ENCODE assay signal across 2 cellular contexts in the genomic region with DNA sequence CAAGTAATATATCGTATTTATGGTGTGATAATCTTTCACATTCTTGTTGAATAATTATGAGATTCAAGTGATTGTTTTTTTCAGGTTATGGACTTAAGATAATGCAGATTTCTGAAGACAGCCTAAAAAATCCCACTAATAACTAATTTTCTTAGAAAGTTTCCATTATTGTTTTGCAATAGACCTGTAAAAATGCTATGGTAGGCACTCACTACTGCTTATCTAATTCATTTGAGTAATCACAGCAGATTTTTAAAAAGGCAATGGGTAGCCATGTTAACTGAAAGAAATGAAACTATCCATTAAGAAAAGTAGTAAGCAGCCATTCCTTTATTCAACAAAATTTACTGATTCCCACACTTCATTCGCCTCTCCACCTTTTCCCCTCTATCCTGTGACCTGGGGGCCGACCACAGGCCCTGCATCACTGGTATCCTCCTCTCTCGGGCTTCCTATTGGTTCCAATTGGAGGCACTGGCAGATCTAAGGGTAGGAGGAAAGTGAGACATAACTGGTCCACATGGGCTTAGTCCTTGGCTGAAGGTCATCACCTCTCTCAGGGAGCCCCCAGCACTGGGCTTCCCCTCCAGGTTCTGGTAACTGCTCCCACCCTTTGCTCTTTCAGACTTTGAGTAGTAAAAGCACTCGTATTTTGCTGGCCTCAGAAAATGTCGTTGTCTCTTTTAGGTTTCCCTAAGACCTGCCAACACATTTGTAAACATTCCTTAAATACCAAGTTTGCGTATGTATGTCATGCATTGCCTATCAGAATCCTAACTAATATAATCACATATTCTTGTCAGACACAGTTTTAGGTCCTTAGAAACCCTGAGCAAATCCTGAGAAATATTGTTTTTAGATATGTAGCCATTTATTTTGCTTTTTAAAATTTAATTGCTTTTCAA.
TF ChIP-seq lines count a peak whose summit lies in the region.

No MANE protein-coding gene starts in this region.

TF ChIP-seq in SK-N-SH treated with all-trans-retinoic acid at 6 μM for 48 hours, 23 proteins besides CTCF, POLR2A, EP300 and RAD21 (continued from another document):
- TF ChIP-seq, protein P1, sequence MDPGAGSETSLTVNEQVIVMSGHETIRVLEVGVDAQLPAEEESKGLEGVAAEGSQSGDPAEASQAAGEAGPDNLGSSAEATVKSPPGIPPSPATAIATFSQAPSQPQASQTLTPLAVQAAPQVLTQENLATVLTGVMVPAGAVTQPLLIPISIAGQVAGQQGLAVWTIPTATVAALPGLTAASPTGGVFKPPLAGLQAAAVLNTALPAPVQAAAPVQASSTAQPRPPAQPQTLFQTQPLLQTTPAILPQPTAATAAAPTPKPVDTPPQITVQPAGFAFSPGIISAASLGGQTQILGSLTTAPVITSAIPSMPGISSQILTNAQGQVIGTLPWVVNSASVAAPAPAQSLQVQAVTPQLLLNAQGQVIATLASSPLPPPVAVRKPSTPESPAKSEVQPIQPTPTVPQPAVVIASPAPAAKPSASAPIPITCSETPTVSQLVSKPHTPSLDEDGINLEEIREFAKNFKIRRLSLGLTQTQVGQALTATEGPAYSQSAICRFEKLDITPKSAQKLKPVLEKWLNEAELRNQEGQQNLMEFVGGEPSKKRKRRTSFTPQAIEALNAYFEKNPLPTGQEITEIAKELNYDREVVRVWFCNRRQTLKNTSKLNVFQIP (CRISPR knock-in tag; IDR thresholded peaks at IDR 0.05; ENCODE audit: borderline replicate concordance, low read depth) = no peak
- no peak for TF ChIP-seq OSR1 (CRISPR knock-in tag; IDR thresholded peaks at IDR 0.05)
- TF ChIP-seq ZFP30 (CRISPR knock-in tag; IDR thresholded peaks at IDR 0.05) = no peak
- TF ChIP-seq ZNF70 (CRISPR knock-in tag; IDR thresholded peaks at IDR 0.05) = no peak
- no peak for TF ChIP-seq RARB (CRISPR knock-in tag; IDR thresholded peaks at IDR 0.05)
- no peak for TF ChIP-seq GLIS3 (CRISPR knock-in tag; IDR thresholded peaks at IDR 0.05)
- TF ChIP-seq BACH2 (CRISPR knock-in tag; IDR thresholded peaks at IDR 0.05; ENCODE audit: borderline replicate concordance) = no peak
- TF ChIP-seq PATZ1 (CRISPR knock-in tag; IDR thresholded peaks at IDR 0.05; ENCODE audit: borderline replicate concordance) = no peak
- TF ChIP-seq CSDC2 (CRISPR knock-in tag; IDR thresholded peaks at IDR 0.05) = no peak
- no peak for TF ChIP-seq ISL1 (CRISPR knock-in tag; IDR thresholded peaks at IDR 0.05)
- TF ChIP-seq ZNF565 (CRISPR knock-in tag; conservative IDR thresholded peaks at IDR 0.05; ENCODE audit: low read depth) = no peak
- TF ChIP-seq TSHZ2 (CRISPR knock-in tag; IDR thresholded peaks at IDR 0.05) = no peak
- no peak for TF ChIP-seq ESRRG (CRISPR knock-in tag; IDR thresholded peaks at IDR 0.05)
- no peak for TF ChIP-seq ARNTL (CRISPR knock-in tag; IDR thresholded peaks at IDR 0.05; ENCODE audit: borderline replicate concordance, low read depth)
- TF ChIP-seq ZFP3 (CRISPR knock-in tag; IDR thresholded peaks at IDR 0.05) = no peak
- no peak for TF ChIP-seq SNAI2 (CRISPR knock-in tag; IDR thresholded peaks at IDR 0.05)
TF ChIP-seq in SK-N-SH treated with all-trans-retinoic acid at 6 μM for 48 hours: peak in this region for 0.

TF ChIP-seq in SK-N-SH, 30 proteins besides CTCF, POLR2A, EP300 and RAD21 (continued from another document):
- TF ChIP-seq, protein P2, sequence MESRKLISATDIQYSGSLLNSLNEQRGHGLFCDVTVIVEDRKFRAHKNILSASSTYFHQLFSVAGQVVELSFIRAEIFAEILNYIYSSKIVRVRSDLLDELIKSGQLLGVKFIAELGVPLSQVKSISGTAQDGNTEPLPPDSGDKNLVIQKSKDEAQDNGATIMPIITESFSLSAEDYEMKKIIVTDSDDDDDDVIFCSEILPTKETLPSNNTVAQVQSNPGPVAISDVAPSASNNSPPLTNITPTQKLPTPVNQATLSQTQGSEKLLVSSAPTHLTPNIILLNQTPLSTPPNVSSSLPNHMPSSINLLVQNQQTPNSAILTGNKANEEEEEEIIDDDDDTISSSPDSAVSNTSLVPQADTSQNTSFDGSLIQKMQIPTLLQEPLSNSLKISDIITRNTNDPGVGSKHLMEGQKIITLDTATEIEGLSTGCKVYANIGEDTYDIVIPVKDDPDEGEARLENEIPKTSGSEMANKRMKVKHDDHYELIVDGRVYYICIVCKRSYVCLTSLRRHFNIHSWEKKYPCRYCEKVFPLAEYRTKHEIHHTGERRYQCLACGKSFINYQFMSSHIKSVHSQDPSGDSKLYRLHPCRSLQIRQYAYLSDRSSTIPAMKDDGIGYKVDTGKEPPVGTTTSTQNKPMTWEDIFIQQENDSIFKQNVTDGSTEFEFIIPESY (IDR thresholded peaks at IDR 0.05; ENCODE audit: borderline replicate concordance, low read depth) = no peak
- TF ChIP-seq YY1 (IDR thresholded peaks at IDR 0.05; ENCODE audit: low read depth) (no peak), JUND (IDR thresholded peaks at IDR 0.05) (no peak), SMC3 (IDR thresholded peaks at IDR 0.05; ENCODE audit: low read depth, low read length) (no peak), RCOR1 (IDR thresholded peaks at IDR 0.05; ENCODE audit: low read length) (no peak), GATA2 (CRISPR knock-in tag; IDR thresholded peaks at IDR 0.05) (no peak), RFX5 (IDR thresholded peaks at IDR 0.05; ENCODE audit: low read length) (no peak), FOSL2 (IDR thresholded peaks at IDR 0.05; ENCODE audit: borderline replicate concordance, low read depth) (no peak), ELF1 (IDR thresholded peaks at IDR 0.05) (no peak), CHD2 (IDR thresholded peaks at IDR 0.05; ENCODE audit: low read length, partially characterized antibody) (no peak)
- TF ChIP-seq, protein P3, sequence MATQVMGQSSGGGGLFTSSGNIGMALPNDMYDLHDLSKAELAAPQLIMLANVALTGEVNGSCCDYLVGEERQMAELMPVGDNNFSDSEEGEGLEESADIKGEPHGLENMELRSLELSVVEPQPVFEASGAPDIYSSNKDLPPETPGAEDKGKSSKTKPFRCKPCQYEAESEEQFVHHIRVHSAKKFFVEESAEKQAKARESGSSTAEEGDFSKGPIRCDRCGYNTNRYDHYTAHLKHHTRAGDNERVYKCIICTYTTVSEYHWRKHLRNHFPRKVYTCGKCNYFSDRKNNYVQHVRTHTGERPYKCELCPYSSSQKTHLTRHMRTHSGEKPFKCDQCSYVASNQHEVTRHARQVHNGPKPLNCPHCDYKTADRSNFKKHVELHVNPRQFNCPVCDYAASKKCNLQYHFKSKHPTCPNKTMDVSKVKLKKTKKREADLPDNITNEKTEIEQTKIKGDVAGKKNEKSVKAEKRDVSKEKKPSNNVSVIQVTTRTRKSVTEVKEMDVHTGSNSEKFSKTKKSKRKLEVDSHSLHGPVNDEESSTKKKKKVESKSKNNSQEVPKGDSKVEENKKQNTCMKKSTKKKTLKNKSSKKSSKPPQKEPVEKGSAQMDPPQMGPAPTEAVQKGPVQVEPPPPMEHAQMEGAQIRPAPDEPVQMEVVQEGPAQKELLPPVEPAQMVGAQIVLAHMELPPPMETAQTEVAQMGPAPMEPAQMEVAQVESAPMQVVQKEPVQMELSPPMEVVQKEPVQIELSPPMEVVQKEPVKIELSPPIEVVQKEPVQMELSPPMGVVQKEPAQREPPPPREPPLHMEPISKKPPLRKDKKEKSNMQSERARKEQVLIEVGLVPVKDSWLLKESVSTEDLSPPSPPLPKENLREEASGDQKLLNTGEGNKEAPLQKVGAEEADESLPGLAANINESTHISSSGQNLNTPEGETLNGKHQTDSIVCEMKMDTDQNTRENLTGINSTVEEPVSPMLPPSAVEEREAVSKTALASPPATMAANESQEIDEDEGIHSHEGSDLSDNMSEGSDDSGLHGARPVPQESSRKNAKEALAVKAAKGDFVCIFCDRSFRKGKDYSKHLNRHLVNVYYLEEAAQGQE (IDR thresholded peaks at IDR 0.05; ENCODE audit: low read depth, low read length) = no peak
- TF ChIP-seq, protein P4, sequence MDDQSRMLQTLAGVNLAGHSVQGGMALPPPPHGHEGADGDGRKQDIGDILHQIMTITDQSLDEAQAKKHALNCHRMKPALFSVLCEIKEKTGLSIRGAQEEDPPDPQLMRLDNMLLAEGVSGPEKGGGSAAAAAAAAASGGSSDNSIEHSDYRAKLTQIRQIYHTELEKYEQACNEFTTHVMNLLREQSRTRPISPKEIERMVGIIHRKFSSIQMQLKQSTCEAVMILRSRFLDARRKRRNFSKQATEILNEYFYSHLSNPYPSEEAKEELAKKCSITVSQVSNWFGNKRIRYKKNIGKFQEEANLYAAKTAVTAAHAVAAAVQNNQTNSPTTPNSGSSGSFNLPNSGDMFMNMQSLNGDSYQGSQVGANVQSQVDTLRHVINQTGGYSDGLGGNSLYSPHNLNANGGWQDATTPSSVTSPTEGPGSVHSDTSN (IDR thresholded peaks at IDR 0.05) = no peak
